Comparison of ENCODE assay signal across 25 cellular contexts in genomic region chr9:130947618-130948140, GRCh38. TPM values are rescaled to one million over a fixed set of nuclear protein-coding genes. Genes with fewer than 3 reads are reported as not detected.
"Had no signal": no experiment of that assay in that cellular context is flagged by ENCODE, and none has a peak within 500 bp of the region (broad histone marks: within the 10 kb centered on the region; RNA-seq: fewer than 3 reads in every experiment).

No MANE protein-coding gene starts in this region.

- H2AFZ ChIP-seq: neural progenitor cell had no signal

- DNase-seq: dorsolateral prefrontal cortex; effector CD8-positive, alpha-beta T cell; heart left ventricle; hippocampal formation; occipital lobe; psoas muscle; retina; right lobe of liver; stimulated activated CD4-positive, alpha-beta T cell treated with anti-CD3 and anti-CD28 coated beads, Interleukin-12 subunit alpha, Interleukin-12 subunit beta, amount 100 ng/mL, for 4 hours; stimulated activated naive CD4-positive, alpha-beta T cell treated with Interleukin-2 at 50 U/mL for 16 hours; trophoblast cell had no signal

- ATAC-seq: heart left ventricle; left lobe of liver; natural killer cell treated with Interleukin-12 subunit alpha and Interleukin-12 subunit beta and Interleukin-15 and Interleukin-18, amount 100 ng/mL, for 72 hours; psoas muscle; right lobe of liver had no signal

- H3K9me3 ChIP-seq: psoas muscle, right lobe of liver had no signal

- H3K4me1 ChIP-seq: heart left ventricle, neural progenitor cell, psoas muscle, right lobe of liver had no signal

- H3K36me3 ChIP-seq: heart left ventricle, neural progenitor cell, right lobe of liver had no signal

- FAIRE-seq: frontal cortex, small intestine, urothelium cell line had no signal

- H3K4me2 ChIP-seq: neural progenitor cell had no signal

- H3K27ac ChIP-seq: coronary artery, dorsolateral prefrontal cortex, heart left ventricle, neural progenitor cell, psoas muscle, right lobe of liver had no signal

- H3K27me3 ChIP-seq: right lobe of liver had no signal

- H3K4me3 ChIP-seq: coronary artery, dorsolateral prefrontal cortex, heart left ventricle, neural progenitor cell, psoas muscle, right lobe of liver had no signal

- H3K9ac ChIP-seq: neural progenitor cell had no signal

RNA-seq across cellular contexts. Expression of gene FIBCD1, which starts 8.6 kb away (rescaled TPM):
- total RNA-seq: glomerular endothelial cell; left lobe of liver; natural killer cell treated with Interleukin-12 subunit alpha and Interleukin-12 subunit beta and Interleukin-15 and Interleukin-18, amount 100 ng/mL, for 72 hours; psoas muscle; right lobe of liver had no signal

RNA-seq across cellular contexts. Expression of gene QRFP, which starts 51.1 kb away (rescaled TPM):
- total RNA-seq: cerebellum; dorsolateral prefrontal cortex; esophagus mucosa; fibroblast of lung; glomerular endothelial cell; heart left ventricle; left lobe of liver; lower leg skin; mucosa of gallbladder; myocyte; natural killer cell treated with Interleukin-12 subunit alpha and Interleukin-12 subunit beta and Interleukin-15 and Interleukin-18, amount 100 ng/mL, for 72 hours; occipital lobe; psoas muscle had no signal
- polyA plus RNA-seq: fibroblast of lung, heart left ventricle had no signal
